In genomic region chr19:5680083-5680436, GRCh38 we compare ENCODE assay signal across 8 cellular contexts. TPM values are rescaled to one million over a fixed set of nuclear protein-coding genes. Genes with fewer than 3 reads are reported as not detected.
DNase-seq lines count a peak whose midpoint lies in the region; ATAC-seq and TF ChIP-seq lines count a peak whose summit lies in the region.

No MANE protein-coding gene starts in this region.

- DNase-seq in colonic mucosa (no peak), lung (ENCODE audit: low spot score) (no peak), upper lobe of left lung (peak in 1 of 2 donors; percentile 36), retina (no peak)

- TF ChIP-seq CTCF in C4-2B (conservative IDR thresholded peaks at IDR 0.05) (no peak), colonic mucosa (IDR thresholded peaks at IDR 0.05) (no peak), lung (IDR thresholded peaks at IDR 0.05; ENCODE audit: control extremely low read depth, extremely low read depth) (no peak), upper lobe of left lung (IDR thresholded peaks at IDR 0.05) (peak in 2 of 6 experiments; percentile 9 to 25)

- H3K36me3 ChIP-seq in KOPT-K1 (ENCODE audit: insufficient read depth, low read length) (0 out of 2 replicates have a peak, but pooled peaks cover 3% of the 10 kb centered on the region), colonic mucosa (no peaks in the 10 kb centered on the region), lung (ENCODE audit: control insufficient read depth in 2 of 2, insufficient read depth in 2 of 2, low read length in 2 of 2) (peaks cover 0 to 7% of the 10 kb centered on the region in 2 donors), upper lobe of left lung (peaks cover 0 to 5% (median 0%) of the 10 kb centered on the region in 4 donors)

- peak; percentile 3 for ATAC-seq in lung (ENCODE audit: insufficient read depth, low FRiP score)
- ATAC-seq in upper lobe of left lung (ENCODE audit: low FRiP score in 2 of 2): peak in 1 of 2 donors; percentile 6
- no peak for ATAC-seq in HG03378 (IDR thresholded peaks at IDR 0.05; ENCODE audit: unreplicated experiment)
- ATAC-seq in GM19351 (IDR thresholded peaks at IDR 0.05; ENCODE audit: unreplicated experiment): no peak

- 0% methylated on average over 23 of the region's 23 CpGs for WGBS in lung, 2 donors
- 0% methylated on average over 3 to 15 of the region's 23 CpGs for WGBS in upper lobe of left lung, 2 donors

- H3K9me3 ChIP-seq in KOPT-K1 (ENCODE audit: insufficient read depth, low read length, poor library complexity, severe bottlenecking) (no peaks in the 10 kb centered on the region), colonic mucosa (no peaks in the 10 kb centered on the region), lung (ENCODE audit: control insufficient read depth in 2 of 2, insufficient read depth in 1 of 2, low read length in 1 of 2) (no peaks in the 10 kb centered on the region), upper lobe of left lung (no peaks in the 10 kb centered on the region)

- intact Hi-C loops in colonic mucosa (cut with DNase I): no loop called here

- TF ChIP-seq POLR2A in upper lobe of left lung (IDR thresholded peaks at IDR 0.05): peak in 1 of 4 donors; percentile 32

- H3K9ac ChIP-seq in colonic mucosa (ENCODE audit: low read depth in 2 of 2, low read length in 2 of 2): peak overlapping the region; percentile 89 to 94

- H3K27me3 ChIP-seq in colonic mucosa (no peaks in the 10 kb centered on the region), lung (ENCODE audit: control insufficient read depth, insufficient read depth) (no peaks in the 10 kb centered on the region), upper lobe of left lung (no peaks in the 10 kb centered on the region)

- H3K27ac ChIP-seq in C4-2B (peak overlapping the region; percentile 80), KOPT-K1 (ENCODE audit: low read depth, low read length, poor library complexity, severe bottlenecking) (peak overlapping the region; percentile 57), colonic mucosa (peak overlapping the region; percentile 78), lung (ENCODE audit: low read depth in 1 of 2, low read length in 1 of 2) (peak overlapping the region; percentile 78 to 92), upper lobe of left lung (peak overlapping the region; percentile 80 to 96 (median 92))

- peak overlapping the region; percentile 90 for H3K4me3 ChIP-seq in colonic mucosa
- H3K4me3 ChIP-seq in lung: peak overlapping the region; percentile 90
- H3K4me3 ChIP-seq in upper lobe of left lung: peak overlapping the region; percentile 73 to 99 (median 88)

- no peak for TF ChIP-seq EP300 in upper lobe of left lung (IDR thresholded peaks at IDR 0.05)

- H3K4me1 ChIP-seq in colonic mucosa (peaks cover 7% of the 10 kb centered on the region), lung (ENCODE audit: control insufficient read depth in 2 of 2, insufficient read depth in 2 of 2, low read length in 2 of 2) (peaks cover 0 to 10% of the 10 kb centered on the region in 2 donors), upper lobe of left lung (peaks cover 14 to 20% (median 17%) of the 10 kb centered on the region in 4 donors)

RNA-seq across cellular contexts. Expression of gene MICOS13, which starts 0.3 kb away (rescaled TPM):
- 10 to 100 TPM; 56.0 to 88.0 TPM for total RNA-seq in colonic mucosa
- total RNA-seq in lung: 10 to 100 TPM; 26.6 to 78.2 TPM
- 100 to 1,000 TPM in 1 of 2 donors, 10 to 100 TPM in 1; 77.1 to 184 TPM for polyA plus RNA-seq in lung
- total RNA-seq in upper lobe of left lung: 10 to 100 TPM; 19.1 to 63.2 (median 34.2) TPM

RNA-seq across cellular contexts. Expression of gene HSD11B1L, which starts 0.8 kb away (rescaled TPM):
- total RNA-seq in colonic mucosa (1 to 10 TPM; 3.2 to 3.4 TPM), lung (10 to 100 TPM in 1 of 2 donors, 1 to 10 TPM in 1; 8.2 to 10.3 TPM), upper lobe of left lung (10 to 100 TPM in 4 of 6 donors, 1 to 10 TPM in 2; 4.5 to 26.5 (median 16.7) TPM)
- 10 to 100 TPM in 1 of 2 donors, 1 to 10 TPM in 1; 7.5 to 12.2 TPM for polyA plus RNA-seq in lung

RNA-seq across cellular contexts. Expression of gene RPL36, which starts 10.0 kb away (rescaled TPM):
- total RNA-seq in colonic mucosa: 100 to 1,000 TPM; 844 to 976 TPM
- 100 to 1,000 TPM; 309 to 612 TPM for total RNA-seq in lung
- 1,000 to 10,000 TPM in 1 of 2 donors, 100 to 1,000 TPM in 1; 793 to 1,934 TPM for polyA plus RNA-seq in lung
- 100 to 1,000 TPM; 290 to 626 (median 442) TPM for total RNA-seq in upper lobe of left lung

RNA-seq across cellular contexts. Expression of gene LONP1, which starts 39.9 kb away (rescaled TPM):
- total RNA-seq in colonic mucosa (100 to 1,000 TPM in 1 of 2 donors, 10 to 100 TPM in 1; 64.3 to 133 TPM), lung (10 to 100 TPM; 41.0 to 89.6 TPM), upper lobe of left lung (100 to 1,000 TPM in 2 of 6 donors, 10 to 100 TPM in 4; 79.7 to 141 (median 89.4) TPM)
- polyA plus RNA-seq in lung: 10 to 100 TPM; 63.0 to 75.0 TPM

RNA-seq across cellular contexts. Expression of gene CATSPERD, which starts 40.4 kb away (rescaled TPM):
- total RNA-seq in colonic mucosa (not detected), lung (10 to 100 TPM in 1 of 2 donors, 1 to 10 TPM in 1; 8.2 to 10.0 TPM), upper lobe of left lung (1 to 10 TPM in 3 of 6 donors, not detected in 3; 1.1 to 5.9 (median 1.7) TPM)
- polyA plus RNA-seq in lung: 10 to 100 TPM in 1 of 2 donors, 1 to 10 TPM in 1; 8.4 to 11.3 TPM
